ENCODE assay signal across 35 cellular contexts in the genomic region with DNA sequence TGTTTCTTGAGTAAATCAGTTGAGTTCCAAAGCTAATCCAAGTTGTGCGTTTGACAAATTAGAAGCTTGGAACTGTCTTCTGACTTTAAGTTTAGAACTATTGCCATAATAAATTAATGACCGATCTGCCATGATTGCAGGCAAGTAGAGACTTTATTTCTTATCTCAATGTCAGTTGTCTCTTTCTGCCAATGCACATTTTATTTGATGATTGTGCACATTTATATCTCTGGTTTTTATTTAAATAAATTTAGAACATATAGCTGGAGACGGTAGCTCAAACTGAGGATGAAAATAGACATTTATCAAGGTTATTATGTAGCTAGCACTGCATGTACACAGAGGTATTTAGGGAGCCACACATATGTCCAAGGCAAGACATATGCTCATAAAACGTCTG. TPM values are rescaled to one million over a fixed set of nuclear protein-coding genes. Genes with fewer than 3 reads are reported as not detected.
"Had no signal": no experiment of that assay in that cellular context is flagged by ENCODE, and none has a peak within 500 bp of the region (broad histone marks: within the 10 kb centered on the region; RNA-seq: fewer than 3 reads in every experiment).

No MANE protein-coding gene starts in this region.

- H3K27me3 ChIP-seq: ascending aorta, cardiac muscle cell had no signal

- H3K27ac ChIP-seq: ascending aorta, cardiac muscle cell, VCaP had no signal

- FAIRE-seq: bronchial epithelial cell, TTC549 had no signal

- H3K36me3 ChIP-seq: ascending aorta, cardiac muscle cell had no signal

- ATAC-seq: activated CD8-positive, alpha-beta T cell treated with anti-CD3 and anti-CD28 coated beads for 36 hours; activated naive CD4-positive, alpha-beta T cell treated with anti-CD3 and anti-CD28 coated beads, Interleukin-2, amount 50 U/mL, for 72 hours; activated T-cell treated with anti-CD3 and anti-CD28 coated beads, Interleukin-2, amount 50 U/mL, for 4 hours; activated T-cell treated with anti-CD3 and anti-CD28 coated beads, Interleukin-2, amount 50 U/mL, for 72 hours; activated T-helper 17 cell treated with anti-CD3 and anti-CD28 coated beads, Interleukin-2, amount 50 U/mL, for 72 hours had no signal

- H3K4me1 ChIP-seq: ascending aorta had no signal

- H3K4me3 ChIP-seq: ascending aorta, cardiac muscle cell had no signal

- DNase-seq: activated B cell treated with CpG ODN at 0.5 μM for 24 hours; activated CD4-positive, alpha-beta memory T cell treated with anti-CD3 and anti-CD28 coated beads for 36 hours; activated CD4-positive, alpha-beta T cell treated with anti-CD3 and anti-CD28 coated beads for 4 hours; activated CD4-positive, alpha-beta T cell treated with anti-CD3 and anti-CD28 coated beads, Interleukin-2, amount 10 ng/mL, durations not matched to agents 24 days and 14 days; activated CD4-positive, alpha-beta T cell treated with anti-CD3 and anti-CD28 coated beads, Interleukin-2, amount 50 U/mL, for 1 hour; activated CD4-positive, alpha-beta T cell treated with anti-CD3 and anti-CD28 coated beads, Interleukin-2, amount 50 U/mL, for 4 hours; activated CD4-positive, CD25-positive, alpha-beta regulatory T cell treated with anti-CD3 and anti-CD28 coated beads, Interleukin-2, amount 50 U/mL, for 72 hours; activated CD8-positive, alpha-beta memory T cell treated with anti-CD3 and anti-CD28 coated beads, Interleukin-2, amount 50 U/mL, for 4 hours; activated CD8-positive, alpha-beta T cell treated with anti-CD3 and anti-CD28 coated beads for 36 hours; activated effector memory CD4-positive, alpha-beta T cell treated with anti-CD3 and anti-CD28 coated beads, Interleukin-2, amount 50 U/mL, for 16 hours; activated gamma-delta T cell treated with Interleukin-2 at 50 U/mL for 16 hours; activated naive CD4-positive, alpha-beta T cell; activated naive CD4-positive, alpha-beta T cell treated with anti-CD3 and anti-CD28 coated beads for 36 hours; activated naive CD4-positive, alpha-beta T cell treated with anti-CD3 and anti-CD28 coated beads, Interleukin-2, amount 50 U/mL, for 16 hours; activated naive CD8-positive, alpha-beta T cell treated with anti-CD3 and anti-CD28 coated beads for 36 hours; activated T-cell treated with anti-CD3 and anti-CD28 coated beads for 4 hours; activated T-cell treated with anti-CD3 and anti-CD28 coated beads, Interleukin-2, amount 50 U/mL, for 1 hour; activated T-cell treated with anti-CD3 and anti-CD28 coated beads, Interleukin-2, amount 50 U/mL, for 4 hours; activated T-cell treated with anti-CD3 and anti-CD28 coated beads, Interleukin-2, amount 50 U/mL, for 72 hours; amygdala; anterior cingulate cortex; caudate nucleus; cerebellar nuclear complex; T-helper 2 cell; T-helper 9 cell had no signal

RNA-seq across cellular contexts. Expression of a gene that starts 34.1 kb away (rescaled TPM):
- total RNA-seq: activated B cell treated with CpG ODN at 0.5 μM for 24 hours; activated CD4-positive, alpha-beta memory T cell treated with anti-CD3 and anti-CD28 coated beads for 36 hours; activated CD4-positive, alpha-beta T cell treated with anti-CD3 and anti-CD28 coated beads, Interleukin-2, amount 10 ng/mL, durations not matched to agents 24 days and 14 days; activated CD8-positive, alpha-beta memory T cell treated with anti-CD3 and anti-CD28 coated beads for 36 hours; activated CD8-positive, alpha-beta T cell treated with anti-CD3 and anti-CD28 coated beads for 36 hours; activated naive CD4-positive, alpha-beta T cell treated with anti-CD3 and anti-CD28 coated beads for 36 hours; activated naive CD4-positive, alpha-beta T cell treated with anti-CD3 and anti-CD28 coated beads, Interleukin-2, amount 50 U/mL, for 72 hours; activated naive CD8-positive, alpha-beta T cell treated with anti-CD3 and anti-CD28 coated beads for 36 hours; activated T-cell treated with anti-CD3 and anti-CD28 coated beads, Interleukin-2, amount 50 U/mL, for 4 hours; activated T-cell treated with anti-CD3 and anti-CD28 coated beads, Interleukin-2, amount 50 U/mL, for 72 hours; activated T-helper 1 cell treated with anti-CD3 and anti-CD28 coated beads, Interleukin-12 subunit alpha, Interleukin-12 subunit beta, Interleukin-2, Interleukin-4 antibody, amounts not matched to agents 30 ng/mL and 10 ng/mL and 1 ng/mL, durations not matched to agents 14 hours and 24 hours and 36 hours; activated T-helper 17 cell treated with anti-CD3 and anti-CD28 coated beads, Interleukin-2, amount 50 U/mL, for 72 hours; ascending aorta; bronchial epithelial cell; cardiac muscle cell; chondrocyte had no signal
- polyA plus RNA-seq: cardiac muscle cell had no signal
